Comparison of ENCODE assay signal across 12 cellular contexts in the genomic region with DNA sequence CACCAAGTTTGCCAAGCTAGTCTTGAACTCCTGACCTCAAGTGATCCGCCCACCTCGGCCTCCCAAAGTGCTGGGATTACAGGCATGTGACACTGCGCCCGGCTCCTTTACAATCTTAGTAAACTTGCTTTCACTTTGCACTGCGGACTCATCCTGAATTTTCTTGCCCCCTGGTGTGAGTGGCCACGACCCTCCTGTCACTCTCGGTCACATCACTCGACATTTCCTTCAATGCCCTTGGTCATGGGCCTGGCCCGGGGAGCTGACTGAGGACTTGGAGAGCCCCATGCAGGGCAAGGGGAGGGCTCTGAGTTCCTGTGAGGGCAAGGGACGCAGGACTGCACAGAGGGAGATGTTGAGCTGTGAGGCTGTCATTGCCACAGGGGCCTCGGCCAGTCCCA. TPM values are rescaled to one million over a fixed set of nuclear protein-coding genes. Genes with fewer than 3 reads are reported as not detected.
A peak's percentile ranks its signal among the peaks of the same experiment; 100 is the strongest.
DNase-seq lines count a peak whose midpoint lies in the region; ATAC-seq and TF ChIP-seq lines count a peak whose summit lies in the region.
"Had no signal": no experiment of that assay in that cellular context is flagged by ENCODE, and none has a peak within 500 bp of the region (broad histone marks: within the 10 kb centered on the region; RNA-seq: fewer than 3 reads in every experiment).

No MANE protein-coding gene starts in this region.

- WGBS in heart left ventricle, 4 donors: 38 to 61% (median 53%) methylated on average over 11 of the region's 11 CpGs
- WGBS in prostate gland: 33% methylated on average over 11 of the region's 11 CpGs

- H3K36me3 ChIP-seq in heart left ventricle (peaks cover 0 to 12% (median 6%) of the 10 kb centered on the region in 9 donors), prostate gland (no peaks in the 10 kb centered on the region), uterus (no peaks in the 10 kb centered on the region)

- intact Hi-C loops in heart left ventricle (cut with DNase I): loop anchor here in 2 of 10 donors (5.0 kb wide), 1 partner anchor 52 kb away; the partner anchor contains the start of gene CYB5R3 (in 2 of the 2)
- intact Hi-C loops in prostate gland (cut with DNase I): no loop called here
- intact Hi-C loops in uterus (cut with DNase I; ENCODE audit: low total_unique reads): no loop called here

- no peak for TF ChIP-seq POLR2A in heart left ventricle (IDR thresholded peaks at IDR 0.05)
- no peak for TF ChIP-seq POLR2A in prostate gland (IDR thresholded peaks at IDR 0.05)
- no peak for TF ChIP-seq POLR2A in uterus (IDR thresholded peaks at IDR 0.05)

- no peak for DNase-seq in WTC11 (ENCODE audit: low spot score)
- DNase-seq in heart left ventricle: peak in 1 of 5 donors; percentile 74
- DNase-seq in prostate gland (ENCODE audit: low spot score): no peak
- no peak for DNase-seq in uterus
- DNase-seq in stimulated activated CD4-positive, alpha-beta T cell treated with anti-CD3 and anti-CD28 coated beads, Interleukin-1b, Interleukin-23, amount 100 ng/mL, for 48 hours: no peak
- DNase-seq in activated T-cell treated with anti-CD3 and anti-CD28 coated beads, Interleukin-2, amount 50 U/mL, for 24 hours: no peak
- no peak for DNase-seq in T-helper 17 cell
- DNase-seq: glutamatergic neuron, left cardiac atrium, NCI-H2107 had no signal

- H3K27me3 Mint-ChIP-seq in WTC11 (ENCODE audit: low read depth): no peaks in the 10 kb centered on the region; the same call in 1 of the 2 replicates
- H3K27me3 Mint-ChIP-seq in activated T-cell treated with anti-CD3 and anti-CD28 coated beads, Interleukin-2, amount 50 U/mL, for 24 hours: peaks cover 5% of the 10 kb centered on the region
- H3K27me3 Mint-ChIP-seq in T-helper 17 cell: peaks cover 4% of the 10 kb centered on the region

- H3K36me3 Mint-ChIP-seq in WTC11: no peaks in the 10 kb centered on the region
- H3K36me3 Mint-ChIP-seq in activated T-cell treated with anti-CD3 and anti-CD28 coated beads, Interleukin-2, amount 50 U/mL, for 24 hours (ENCODE audit: low read depth): no peaks in the 10 kb centered on the region
- H3K36me3 Mint-ChIP-seq in T-helper 17 cell (ENCODE audit: low read depth): no peaks in the 10 kb centered on the region

- H3K27ac ChIP-seq in heart left ventricle (peak overlapping the region; percentile 88 to 99 (median 94)), prostate gland (peak overlapping the region; percentile 49 to 76), uterus (peak overlapping the region; percentile 90 to 91)
- H3K27ac ChIP-seq: C4-2B, SK-N-MC had no signal

- TF ChIP-seq CTCF in WTC11 (IDR thresholded peaks at IDR 0.05) (no peak), heart left ventricle (IDR thresholded peaks at IDR 0.05) (no peak), prostate gland (IDR thresholded peaks at IDR 0.05) (no peak), uterus (IDR thresholded peaks at IDR 0.05) (no peak)

- no peaks in the 10 kb centered on the region for H3K27me3 ChIP-seq in heart left ventricle
- H3K27me3 ChIP-seq in prostate gland (replicated peaks; ENCODE audit: insufficient read depth): no peaks in the 10 kb centered on the region
- no peaks in the 10 kb centered on the region for H3K27me3 ChIP-seq in uterus

- CTCF ChIA-PET in WTC11 (lab: Charles Lee): no interaction called here

- H3K4me3 Mint-ChIP-seq in WTC11 (no peak overlapping the region), T-helper 17 cell (no peak overlapping the region)
- H3K4me3 Mint-ChIP-seq in activated T-cell treated with anti-CD3 and anti-CD28 coated beads, Interleukin-2, amount 50 U/mL, for 24 hours: no peak overlapping the region

- no peaks in the 10 kb centered on the region for H3K9me3 Mint-ChIP-seq in WTC11
- no peaks in the 10 kb centered on the region for H3K9me3 Mint-ChIP-seq in activated T-cell treated with anti-CD3 and anti-CD28 coated beads, Interleukin-2, amount 50 U/mL, for 24 hours

- H3K27ac Mint-ChIP-seq in WTC11 (peak overlapping the region; percentile 89), T-helper 17 cell (no peak overlapping the region)
- no peak overlapping the region for H3K27ac Mint-ChIP-seq in activated T-cell treated with anti-CD3 and anti-CD28 coated beads, Interleukin-2, amount 50 U/mL, for 24 hours

- H3K4me1 Mint-ChIP-seq in WTC11: peaks cover 33% of the 10 kb centered on the region
- no peaks in the 10 kb centered on the region for H3K4me1 Mint-ChIP-seq in activated T-cell treated with anti-CD3 and anti-CD28 coated beads, Interleukin-2, amount 50 U/mL, for 24 hours (ENCODE audit: low read depth)
- peaks cover 4% of the 10 kb centered on the region for H3K4me1 Mint-ChIP-seq in T-helper 17 cell

- H3K4me3 ChIP-seq in heart left ventricle (no peak overlapping the region), prostate gland (no peak overlapping the region), uterus (no peak overlapping the region)
- H3K4me3 ChIP-seq: SK-N-MC had no signal

- POLR2A ChIA-PET in WTC11 (lab: Charles Lee): no interaction called here

- H3K9me3 ChIP-seq in heart left ventricle: no peaks in the 10 kb centered on the region
- H3K9me3 ChIP-seq in prostate gland: no peaks in the 10 kb centered on the region
- no peaks in the 10 kb centered on the region for H3K9me3 ChIP-seq in uterus
- H3K9me3 ChIP-seq in T-helper 17 cell (ENCODE audit: control insufficient read depth, low read length, poor library complexity, severe bottlenecking): no peaks in the 10 kb centered on the region

- H3K4me1 ChIP-seq in heart left ventricle (peaks cover 16 to 98% (median 73%) of the 10 kb centered on the region in 12 donors), prostate gland (replicated peaks) (no peaks in the 10 kb centered on the region), uterus (peaks cover 4 to 21% of the 10 kb centered on the region in 2 donors)

- ATAC-seq in WTC11 (peak; percentile 48), heart left ventricle (peak in 1 of 4 donors; percentile 16), T-helper 17 cell (no peak)

TF ChIP-seq in WTC11, 78 proteins besides CTCF, POLR2A, EP300 and RAD21:
- TF ChIP-seq, protein P1, sequence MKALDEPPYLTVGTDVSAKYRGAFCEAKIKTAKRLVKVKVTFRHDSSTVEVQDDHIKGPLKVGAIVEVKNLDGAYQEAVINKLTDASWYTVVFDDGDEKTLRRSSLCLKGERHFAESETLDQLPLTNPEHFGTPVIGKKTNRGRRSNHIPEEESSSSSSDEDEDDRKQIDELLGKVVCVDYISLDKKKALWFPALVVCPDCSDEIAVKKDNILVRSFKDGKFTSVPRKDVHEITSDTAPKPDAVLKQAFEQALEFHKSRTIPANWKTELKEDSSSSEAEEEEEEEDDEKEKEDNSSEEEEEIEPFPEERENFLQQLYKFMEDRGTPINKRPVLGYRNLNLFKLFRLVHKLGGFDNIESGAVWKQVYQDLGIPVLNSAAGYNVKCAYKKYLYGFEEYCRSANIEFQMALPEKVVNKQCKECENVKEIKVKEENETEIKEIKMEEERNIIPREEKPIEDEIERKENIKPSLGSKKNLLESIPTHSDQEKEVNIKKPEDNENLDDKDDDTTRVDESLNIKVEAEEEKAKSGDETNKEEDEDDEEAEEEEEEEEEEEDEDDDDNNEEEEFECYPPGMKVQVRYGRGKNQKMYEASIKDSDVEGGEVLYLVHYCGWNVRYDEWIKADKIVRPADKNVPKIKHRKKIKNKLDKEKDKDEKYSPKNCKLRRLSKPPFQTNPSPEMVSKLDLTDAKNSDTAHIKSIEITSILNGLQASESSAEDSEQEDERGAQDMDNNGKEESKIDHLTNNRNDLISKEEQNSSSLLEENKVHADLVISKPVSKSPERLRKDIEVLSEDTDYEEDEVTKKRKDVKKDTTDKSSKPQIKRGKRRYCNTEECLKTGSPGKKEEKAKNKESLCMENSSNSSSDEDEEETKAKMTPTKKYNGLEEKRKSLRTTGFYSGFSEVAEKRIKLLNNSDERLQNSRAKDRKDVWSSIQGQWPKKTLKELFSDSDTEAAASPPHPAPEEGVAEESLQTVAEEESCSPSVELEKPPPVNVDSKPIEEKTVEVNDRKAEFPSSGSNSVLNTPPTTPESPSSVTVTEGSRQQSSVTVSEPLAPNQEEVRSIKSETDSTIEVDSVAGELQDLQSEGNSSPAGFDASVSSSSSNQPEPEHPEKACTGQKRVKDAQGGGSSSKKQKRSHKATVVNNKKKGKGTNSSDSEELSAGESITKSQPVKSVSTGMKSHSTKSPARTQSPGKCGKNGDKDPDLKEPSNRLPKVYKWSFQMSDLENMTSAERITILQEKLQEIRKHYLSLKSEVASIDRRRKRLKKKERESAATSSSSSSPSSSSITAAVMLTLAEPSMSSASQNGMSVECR (CRISPR knock-in tag; IDR thresholded peaks at IDR 0.05; ENCODE audit: borderline replicate concordance): 0 out of 2 replicates have a peak, but pooled peaks have one; percentile 31
- no peak for TF ChIP-seq JAZF1 (CRISPR knock-in tag; IDR thresholded peaks at IDR 0.05)
- no peak for TF ChIP-seq SOX15 (CRISPR knock-in tag; IDR thresholded peaks at IDR 0.05)

RNA-seq across cellular contexts. Expression of gene A4GALT, which starts 21.4 kb away (rescaled TPM):
- total RNA-seq in WTC11 (2021): 13.9 to 22.1 TPM (median 16.8 TPM) in 3 replicates
- 100 to 1,000 TPM in 2 of 9 donors, 10 to 100 TPM in 7; 30.7 to 127 (median 63.4) TPM for total RNA-seq in heart left ventricle
- polyA plus RNA-seq in heart left ventricle: 100 to 1,000 TPM in 1 of 2 donors, 10 to 100 TPM in 1; 91.7 to 230 TPM
- total RNA-seq in prostate gland: 10 to 100 TPM; 34.7 to 40.0 TPM
- 10 to 100 TPM in 3 of 4 donors, 1 to 10 TPM in 1; 4.4 to 100.0 (median 19.6) TPM for total RNA-seq in uterus
- total RNA-seq in T-helper 17 cell: not detected

RNA-seq across cellular contexts. Expression of gene CYB5R3, which starts 50.1 kb away (rescaled TPM):
- total RNA-seq in WTC11 (2021) (85.4 to 98.7 TPM (median 93.9 TPM) in 3 replicates), heart left ventricle (100 to 1,000 TPM; 223 to 459 (median 305) TPM), prostate gland (100 to 1,000 TPM; 125 to 455 TPM), uterus (100 to 1,000 TPM in 1 of 4 donors, 10 to 100 TPM in 3; 34.0 to 225 (median 51.7) TPM), T-helper 17 cell (10 to 100 TPM; 44.8 to 80.7 TPM)
- 100 to 1,000 TPM; 135 to 379 TPM for polyA plus RNA-seq in heart left ventricle

RNA-seq across cellular contexts. Expression of gene ATP5MGL, which starts 58.9 kb away (rescaled TPM):
- total RNA-seq in WTC11 (2021) (0.23 to 0.74 TPM (median 0.25 TPM) in 3 replicates), heart left ventricle (1 to 10 TPM in 1 of 9 donors, under 1 TPM in 4, not detected in 4; 0.31 to 1.3 (median 0.53) TPM), prostate gland (not detected), uterus (under 1 TPM in 1 of 4 donors, not detected in 3; 0.79 TPM), T-helper 17 cell (1 to 10 TPM; 3.9 to 4.5 TPM)
- under 1 TPM in 1 of 2 donors, not detected in 1; 0.61 TPM for polyA plus RNA-seq in heart left ventricle

Comparison
In these comparisons a context has a peak if more than half of its experiments do, and no peak if none do; other contexts are left out.
1. RNA of gene A4GALT, which starts 21.4 kb away (total RNA-seq): 30.7 to 127 TPM in heart left ventricle, 34.7 to 40.0 TPM in prostate gland, 4.4 to 100.0 TPM in uterus and 13.9 to 22.1 TPM in WTC11; not detected in T-helper 17 cell; every median in the first group is over 4 times any median in the second.
2. Peak in every context shown above with its lines, with median percentiles within 50 percentile points of each other: H3K27ac ChIP-seq.